8 cellular contexts compared by ENCODE assay signal in the genomic region with DNA sequence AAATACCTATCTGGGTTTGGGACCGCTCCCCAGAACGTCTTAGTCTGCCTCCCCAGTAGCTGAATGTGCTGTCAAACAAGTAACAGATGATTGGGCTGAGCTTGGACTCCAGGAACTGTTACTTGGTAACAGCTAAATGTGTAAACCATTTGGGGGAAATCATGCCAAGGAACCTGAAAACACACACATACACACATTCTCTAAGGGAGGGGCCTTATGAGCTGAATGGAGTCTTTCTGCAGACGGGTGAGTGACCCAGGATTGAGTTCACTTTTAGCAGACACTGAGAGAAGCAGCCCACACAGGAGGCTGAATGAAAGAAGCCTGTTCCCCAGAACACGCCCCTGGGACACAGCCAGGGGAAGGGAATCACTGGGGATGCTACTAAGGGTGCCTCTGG. TPM values are rescaled to one million over a fixed set of nuclear protein-coding genes. Genes with fewer than 3 reads are reported as not detected.
A peak's percentile ranks its signal among the peaks of the same experiment; 100 is the strongest.
DNase-seq lines count a peak whose midpoint lies in the region; ATAC-seq, FAIRE-seq and TF ChIP-seq lines count a peak whose summit lies in the region.

No MANE protein-coding gene starts in this region.

- peak; percentile 80 for DNase-seq in GM04504 (ENCODE audit: low read depth)
- peak; percentile 48 for DNase-seq in RKO (ENCODE audit: low spot score)
- peak; percentile 93 for DNase-seq in epithelial cell of proximal tubule (ENCODE audit: low read depth)
- DNase-seq in pancreas, result peak in 2 of 6 donors; percentile 52 to 66
- DNase-seq in HK-2 (ENCODE audit: unreplicated experiment), result no peak
- no peak for DNase-seq in NCI-H1930 (lab: John Stamatoyannopoulos, UW)
- no peak for DNase-seq in activated gamma-delta T cell (lab: John Stamatoyannopoulos, UW)
- no peak for DNase-seq in Kasumi-1 (lab: John Stamatoyannopoulos, UW)

- ATAC-seq in pancreas, result peak; percentile 30 to 47 (median 36)

- WGBS in pancreas, 2 donors, result 10 to 16% methylated on average over 4 of the region's 4 CpGs

- no peak for FAIRE-seq in pancreas (lab: Jason Lieb, UNC)

- no peaks in the 10 kb centered on the region for H3K27me3 ChIP-seq in pancreas

- H3K4me1 ChIP-seq in pancreas, result peaks cover 0 to 22% (median 6%) of the 10 kb centered on the region in 3 donors

- TF ChIP-seq CTCF in epithelial cell of proximal tubule (conservative IDR thresholded peaks at IDR 0.05; ENCODE audit: low read depth, low read length), result no peak
- no peak for TF ChIP-seq CTCF in pancreas (IDR thresholded peaks at IDR 0.05)

- H3K27ac ChIP-seq in pancreas, result peak overlapping the region; percentile 71 to 89 (median 87)

- H3K9me3 ChIP-seq in pancreas, result no peaks in the 10 kb centered on the region

- intact Hi-C loops in pancreas (cut with DNase I), result no loop called here

- peaks cover 0 to 6% (median 0%) of the 10 kb centered on the region in 3 donors for H3K36me3 ChIP-seq in pancreas

- H3K4me3 ChIP-seq in epithelial cell of proximal tubule (ENCODE audit: low read depth, low read length) (peak overlapping the region; percentile 97), pancreas (peak overlapping the region in 2 of 4 donors; percentile 94 to 96)

RNA-seq across cellular contexts. Expression of gene ACLY, which starts 1.6 kb away (rescaled TPM):
- total RNA-seq in epithelial cell of proximal tubule, result 193 and 311 TPM in 2 replicates
- total RNA-seq in pancreas, result 100 to 1,000 TPM in 1 of 6 donors, 10 to 100 TPM in 5; 38.6 to 101 (median 58.3) TPM
- polyA plus RNA-seq in pancreas, result 10 to 100 TPM; 22.0 to 68.7 TPM

RNA-seq across cellular contexts. Expression of gene ODAD4, which starts 13.2 kb away (rescaled TPM):
- total RNA-seq in epithelial cell of proximal tubule (0.23 and 0.29 TPM in 2 replicates), pancreas (under 1 TPM; 0.20 to 0.98 (median 0.57) TPM)
- 1 to 10 TPM; 1.2 to 4.1 TPM for polyA plus RNA-seq in pancreas

RNA-seq across cellular contexts. Expression of gene CNP, which starts 49.4 kb away (rescaled TPM):
- total RNA-seq in epithelial cell of proximal tubule (69.8 and 75.9 TPM in 2 replicates), pancreas (10 to 100 TPM; 26.3 to 45.8 (median 32.1) TPM)
- 10 to 100 TPM; 26.4 to 34.4 TPM for polyA plus RNA-seq in pancreas

RNA-seq across cellular contexts. Expression of gene KLHL11, which starts 52.0 kb away (rescaled TPM):
- total RNA-seq in epithelial cell of proximal tubule (12.3 and 13.8 TPM in 2 replicates), pancreas (1 to 10 TPM; 4.3 to 7.8 (median 5.8) TPM)
- polyA plus RNA-seq in pancreas, result under 1 TPM; 0.61 to 0.75 TPM

Comparison
In these comparisons a context has a peak if more than half of its experiments do, and no peak if none do; other contexts are left out.
1. DNase-seq: peak in GM04504 (single experiment), RKO (single experiment) and epithelial cell of proximal tubule (single experiment); none in HK-2 (single experiment), NCI-H1930 (0 of 2), activated gamma-delta T cell (single experiment) and Kasumi-1 (0 of 2).